Comparison of ENCODE assay signal across 7 cellular contexts in genomic region chr5:36606437-36607113, GRCh38. TPM values are rescaled to one million over a fixed set of nuclear protein-coding genes. Genes with fewer than 3 reads are reported as not detected.
DNase-seq lines count a peak whose midpoint lies in the region; ATAC-seq, FAIRE-seq and TF ChIP-seq lines count a peak whose summit lies in the region.

TSS of gene SLC1A3 (plus strand) at chr5:36606606. CDS start at chr5:36608424, 1,818 bp downstream.

- peak within 1 kb of the TSS; percentile 77 for H3K4me3 Mint-ChIP-seq in activated B cell treated with CpG ODN at 0.5 μM for 24 hours
- H3K4me3 Mint-ChIP-seq in stimulated activated naive CD8-positive, alpha-beta T cell treated with anti-CD3 and anti-CD28 coated beads, Interleukin-15, Interleukin-2, amounts not matched to agents 100 ng/mL and 50 ng/mL, for 24 hours: peak within 1 kb of the TSS; percentile 90

- no peak for DNase-seq in GM12892 (ENCODE audit: insufficient read length)
- no peak for DNase-seq in activated B cell treated with CpG ODN at 0.5 μM for 24 hours
- peak; percentile 14 to 41 for DNase-seq in erythroblast (lab: John Stamatoyannopoulos, UW)
- DNase-seq in mucosa of descending colon: peak in 2 of 3 donors; percentile 27 to 43

- H3K9me3 Mint-ChIP-seq in activated B cell treated with CpG ODN at 0.5 μM for 24 hours: peaks cover 2% of the 10 kb centered on the region
- no peaks in the 10 kb centered on the region for H3K9me3 Mint-ChIP-seq in stimulated activated naive CD8-positive, alpha-beta T cell treated with anti-CD3 and anti-CD28 coated beads, Interleukin-15, Interleukin-2, amounts not matched to agents 100 ng/mL and 50 ng/mL, for 24 hours

- TF ChIP-seq CTCF in activated B cell treated with CpG ODN at 0.5 μM for 24 hours (IDR thresholded peaks at IDR 0.05): no peak
- TF ChIP-seq CTCF in mucosa of descending colon (IDR thresholded peaks at IDR 0.05): no peak

- H3K4me1 ChIP-seq in mucosa of descending colon (ENCODE audit: low read depth): peaks cover 7% of the 10 kb centered on the region

- no peak for TF ChIP-seq EP300 in Ishikawa (IDR thresholded peaks at IDR 0.05; ENCODE audit: borderline replicate concordance)

- peak; percentile 93 for ATAC-seq in GM21825 (IDR thresholded peaks at IDR 0.05; ENCODE audit: unreplicated experiment)
- ATAC-seq in activated B cell treated with CpG ODN at 0.5 μM for 24 hours (ENCODE audit: low read depth): peak; percentile 79
- peak; percentile 76 for ATAC-seq in mucosa of descending colon

- intact Hi-C loops in activated B cell treated with CpG ODN at 0.5 μM for 24 hours (cut with micrococcal nuclease): loop anchor here (2.0 kb wide), 1 partner anchor 84 kb away; no protein-coding TSS in a partner anchor
- intact Hi-C loops in mucosa of descending colon (cut with DNase I, micrococcal nuclease): no loop called here

- H3K36me3 ChIP-seq in mucosa of descending colon (ENCODE audit: low read depth): no peaks in the 10 kb centered on the region

- H3K27ac Mint-ChIP-seq in activated B cell treated with CpG ODN at 0.5 μM for 24 hours: no peak within 1 kb of the TSS
- peak within 1 kb of the TSS; percentile 88 for H3K27ac Mint-ChIP-seq in stimulated activated naive CD8-positive, alpha-beta T cell treated with anti-CD3 and anti-CD28 coated beads, Interleukin-15, Interleukin-2, amounts not matched to agents 100 ng/mL and 50 ng/mL, for 24 hours

- TF ChIP-seq POLR2A in GM12892 (IDR thresholded peaks at IDR 0.05; ENCODE audit: low read depth, low read length) (no peak), erythroblast (IDR thresholded peaks at IDR 0.05; ENCODE audit: low read length) (no peak)

- POLR2A ChIA-PET in activated B cell treated with CpG ODN at 0.5 μM for 24 hours (lab: Charles Lee): no interaction called here

- CTCF ChIA-PET in activated B cell treated with CpG ODN at 0.5 μM for 24 hours (lab: Charles Lee): no interaction called here

- H3K36me3 Mint-ChIP-seq in activated B cell treated with CpG ODN at 0.5 μM for 24 hours (ENCODE audit: low read depth): no peaks in the 10 kb centered on the region
- no peaks in the 10 kb centered on the region for H3K36me3 Mint-ChIP-seq in stimulated activated naive CD8-positive, alpha-beta T cell treated with anti-CD3 and anti-CD28 coated beads, Interleukin-15, Interleukin-2, amounts not matched to agents 100 ng/mL and 50 ng/mL, for 24 hours (ENCODE audit: low read depth)

- no peak for TF ChIP-seq RAD21 in Ishikawa (IDR thresholded peaks at IDR 0.05; ENCODE audit: low read depth)

- H3K27me3 Mint-ChIP-seq in activated B cell treated with CpG ODN at 0.5 μM for 24 hours: peaks cover 54% of the 10 kb centered on the region
- peaks cover 73% of the 10 kb centered on the region for H3K27me3 Mint-ChIP-seq in stimulated activated naive CD8-positive, alpha-beta T cell treated with anti-CD3 and anti-CD28 coated beads, Interleukin-15, Interleukin-2, amounts not matched to agents 100 ng/mL and 50 ng/mL, for 24 hours

- no peaks in the 10 kb centered on the region for H3K9me3 ChIP-seq in mucosa of descending colon

- H3K4me1 Mint-ChIP-seq in activated B cell treated with CpG ODN at 0.5 μM for 24 hours: peaks cover 16% of the 10 kb centered on the region
- peaks cover 21% of the 10 kb centered on the region for H3K4me1 Mint-ChIP-seq in stimulated activated naive CD8-positive, alpha-beta T cell treated with anti-CD3 and anti-CD28 coated beads, Interleukin-15, Interleukin-2, amounts not matched to agents 100 ng/mL and 50 ng/mL, for 24 hours (ENCODE audit: low read depth)

- no peak within 1 kb of the TSS for H3K4me3 ChIP-seq in mucosa of descending colon

- FAIRE-seq in GM12892 (lab: Jason Lieb, UNC): peak; percentile 99

TF ChIP-seq in Ishikawa, 13 proteins besides CTCF, POLR2A, EP300 and RAD21:
- 0 out of 2 replicates have a peak, but pooled peaks have one; percentile 28 for TF ChIP-seq TEAD4 (IDR thresholded peaks at IDR 0.05)
- TF ChIP-seq, protein P1, sequence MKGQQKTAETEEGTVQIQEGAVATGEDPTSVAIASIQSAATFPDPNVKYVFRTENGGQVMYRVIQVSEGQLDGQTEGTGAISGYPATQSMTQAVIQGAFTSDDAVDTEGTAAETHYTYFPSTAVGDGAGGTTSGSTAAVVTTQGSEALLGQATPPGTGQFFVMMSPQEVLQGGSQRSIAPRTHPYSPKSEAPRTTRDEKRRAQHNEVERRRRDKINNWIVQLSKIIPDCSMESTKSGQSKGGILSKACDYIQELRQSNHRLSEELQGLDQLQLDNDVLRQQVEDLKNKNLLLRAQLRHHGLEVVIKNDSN (IDR thresholded peaks at IDR 0.05): peak; percentile 15; the same call in 1 of the 2 replicates
- TF ChIP-seq EGR1 (IDR thresholded peaks at IDR 0.05): no peak
- peak; percentile 93 for TF ChIP-seq MAX (IDR thresholded peaks at IDR 0.05)
- 0 out of 2 replicates have a peak, but pooled peaks have one; percentile 21 for TF ChIP-seq TAF1 (IDR thresholded peaks at IDR 0.05; ENCODE audit: low read depth)

RNA-seq across cellular contexts. Expression of gene SLC1A3, which starts in this region (rescaled TPM):
- polyA plus RNA-seq in GM12892 (2012; ENCODE audit: missing spikeins): not detected
- total RNA-seq in activated B cell treated with CpG ODN at 0.5 μM for 24 hours: 0.44 and 0.82 TPM in 2 replicates
- 10 to 100 TPM in 1 of 3 donors, 1 to 10 TPM in 1, under 1 TPM in 1; 0.67 to 10.2 (median 7.9) TPM for total RNA-seq in mucosa of descending colon

Comparison
In these comparisons a context has a peak if more than half of its experiments do, and no peak if none do; other contexts are left out.
1. Peak in ATAC-seq in activated B cell treated with CpG ODN at 0.5 μM for 24 hours; RNA of the gene not detected or under 1 TPM.
2. DNase-seq: peak in erythroblast (2 of 2) and mucosa of descending colon (2 of 3); none in GM12892 (single experiment) and activated B cell treated with CpG ODN at 0.5 μM for 24 hours (single experiment).
3. Peak in every context shown above with its lines, with median percentiles within 50 percentile points of each other: ATAC-seq.